8 cellular contexts compared by ENCODE assay signal in the genomic region with DNA sequence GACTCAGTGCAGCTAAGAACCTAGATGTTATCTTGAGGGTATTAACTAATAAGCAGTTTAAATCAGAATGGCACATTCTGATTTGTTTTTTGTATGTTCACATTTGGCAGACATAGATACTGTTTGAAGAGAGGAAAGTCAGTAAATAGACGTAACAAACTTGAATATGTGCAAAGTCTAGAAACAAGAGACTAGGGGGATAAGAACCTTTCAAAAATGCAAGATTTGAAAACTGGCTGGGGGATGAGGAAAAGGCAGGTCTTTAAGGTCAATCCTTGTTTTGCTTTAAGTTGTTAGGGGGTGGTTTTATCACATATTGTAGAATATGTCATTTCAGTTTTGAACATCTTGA.
DNase-seq lines count a peak whose midpoint lies in the region; ATAC-seq, FAIRE-seq and TF ChIP-seq lines count a peak whose summit lies in the region.
"Not testable (repeated sequence)": the region's sequence is repeated elsewhere in the genome, so short reads cannot be mapped to it uniquely, and the experiment has no call there.

No MANE protein-coding gene starts in this region.

- not testable (repeated sequence) for H3K79me2 ChIP-seq in GM23338 (replicated peaks; ENCODE audit: insufficient read depth); OCI-LY1 (ENCODE audit: insufficient read depth, low read length); astrocyte (ENCODE audit: insufficient read depth, low read length)

- H3K9me3 ChIP-seq in OCI-LY1 (ENCODE audit: low read length); astrocyte (ENCODE audit: insufficient read depth, low read depth, low read length); esophagus squamous epithelium; sigmoid colon; vagina: not testable (repeated sequence)

- ATAC-seq in GM23338; memory B cell (ENCODE audit: low read depth): not testable (repeated sequence)

- H3K9ac ChIP-seq in OCI-LY1 (ENCODE audit: low read length), result peak overlapping the region; percentile 81
- not testable (repeated sequence) for H3K9ac ChIP-seq in astrocyte (ENCODE audit: low read length)

- peak overlapping the region; percentile 63 for H3K4me3 ChIP-seq in GM23338
- peak overlapping the region; percentile 76 for H3K4me3 ChIP-seq in OCI-LY1 (ENCODE audit: low read depth, low read length, poor library complexity, severe bottlenecking)
- not testable (repeated sequence) for H3K4me3 ChIP-seq in astrocyte (ENCODE audit: insufficient read depth, low read depth, low read length)
- peak overlapping the region in 3 of 4 donors; percentile 37 to 60 (median 57) for H3K4me3 ChIP-seq in esophagus squamous epithelium
- H3K4me3 ChIP-seq in sigmoid colon, result peak overlapping the region in 3 of 4 donors; percentile 23 to 52 (median 44)
- H3K4me3 ChIP-seq in vagina, result peak overlapping the region; percentile 23 to 54

- intact Hi-C loops in esophagus squamous epithelium (cut with DNase I); sigmoid colon (cut with DNase I); vagina (cut with DNase I): not testable (repeated sequence)

- H3K4me3 Mint-ChIP-seq in GM23338 (peak overlapping the region; percentile 70), astrocyte (ENCODE audit: unreplicated experiment) (peak overlapping the region; percentile 84), memory B cell (peak overlapping the region; percentile 70)
- H3K4me3 Mint-ChIP-seq in activated CD4-positive, alpha-beta T cell treated with anti-CD3 and anti-CD28 coated beads, Interleukin-2, amount 10 ng/mL, durations not matched to agents 7 days and 5 days, result peak overlapping the region; percentile 20

- H3K4me2 ChIP-seq in GM23338, result peak overlapping the region; percentile 88
- H3K4me2 ChIP-seq in OCI-LY1 (ENCODE audit: low read length), result peak overlapping the region; percentile 63
- peak overlapping the region; percentile 64 for H3K4me2 ChIP-seq in astrocyte (ENCODE audit: low read length)

- H4K20me1 ChIP-seq in GM23338 (replicated peaks; ENCODE audit: insufficient read depth); OCI-LY1 (ENCODE audit: insufficient read depth, low read length); astrocyte (ENCODE audit: insufficient read depth, low read length): not testable (repeated sequence)

- H3K27ac ChIP-seq in GM23338 (ENCODE audit: low read depth); astrocyte (ENCODE audit: low read depth, low read length); esophagus squamous epithelium; sigmoid colon; vagina: not testable (repeated sequence)
- H3K27ac ChIP-seq in OCI-LY1 (ENCODE audit: low read depth, low read length, poor library complexity, severe bottlenecking), result peak overlapping the region; percentile 89

- not testable (repeated sequence) for H3K4me1 ChIP-seq in GM23338 (ENCODE audit: insufficient read depth); astrocyte (ENCODE audit: insufficient read depth, low read length); vagina
- peaks cover 20% of the 10 kb centered on the region for H3K4me1 ChIP-seq in OCI-LY1 (ENCODE audit: insufficient read depth, low read length, severe bottlenecking)
- peaks cover 0 to 19% (median 0%) of the 10 kb centered on the region in 3 donors for H3K4me1 ChIP-seq in esophagus squamous epithelium
- H3K4me1 ChIP-seq in sigmoid colon, result peaks cover 0 to 18% (median 11%) of the 10 kb centered on the region in 4 donors

- not testable (repeated sequence) for TF ChIP-seq EP300 in sigmoid colon (IDR thresholded peaks at IDR 0.05)

- WGBS in esophagus squamous epithelium, 2 donors, result 0 to 16% methylated on average over 1 of the region's 1 CpG
- 5 to 22% methylated on average over 1 of the region's 1 CpG for WGBS in sigmoid colon, 2 donors

- not testable (repeated sequence) for DNase-seq in GM23338 (ENCODE audit: low spot score); activated CD4-positive, alpha-beta T cell treated with anti-CD3 and anti-CD28 coated beads, Interleukin-2, amount 10 ng/mL, durations not matched to agents 7 days and 5 days; astrocyte (ENCODE audit: low read depth); esophagus squamous epithelium (lab: John Stamatoyannopoulos, UW); memory B cell (ENCODE audit: low spot score in 2 of 2); sigmoid colon; vagina (ENCODE audit: extremely low spot score in 2 of 2)

- H3F3A ChIP-seq in GM23338 (replicated peaks; ENCODE audit: low read depth); OCI-LY1 (ENCODE audit: insufficient read depth, low read length): not testable (repeated sequence)

- POLR2A ChIA-PET in activated CD4-positive, alpha-beta T cell treated with anti-CD3 and anti-CD28 coated beads, Interleukin-2, amount 10 ng/mL, durations not matched to agents 7 days and 5 days (lab: Charles Lee), result not testable (repeated sequence)

- H3K36me3 ChIP-seq in GM23338 (ENCODE audit: insufficient read depth); OCI-LY1 (ENCODE audit: insufficient read depth, low read length); astrocyte (ENCODE audit: insufficient read depth, low read length); esophagus squamous epithelium; sigmoid colon; vagina: not testable (repeated sequence)

- not testable (repeated sequence) for TF ChIP-seq CTCF in GM23338 (conservative IDR thresholded peaks at IDR 0.05; ENCODE audit: low read depth in 2 of 2); OCI-LY1 (IDR thresholded peaks at IDR 0.05; ENCODE audit: low read length); astrocyte (IDR thresholded peaks at IDR 0.05; ENCODE audit: insufficient read depth, low read depth, low read length); esophagus squamous epithelium (IDR thresholded peaks at IDR 0.05); sigmoid colon (IDR thresholded peaks at IDR 0.05); vagina (IDR thresholded peaks at IDR 0.05)

- TF ChIP-seq POLR2A in esophagus squamous epithelium (IDR thresholded peaks at IDR 0.05); sigmoid colon (IDR thresholded peaks at IDR 0.05); vagina (IDR thresholded peaks at IDR 0.05): not testable (repeated sequence)

- not testable (repeated sequence) for H3K27ac Mint-ChIP-seq in GM23338; activated CD4-positive, alpha-beta T cell treated with anti-CD3 and anti-CD28 coated beads, Interleukin-2, amount 10 ng/mL, durations not matched to agents 7 days and 5 days; memory B cell
- peak overlapping the region; percentile 14 for H3K27ac Mint-ChIP-seq in astrocyte (ENCODE audit: unreplicated experiment)

- peaks cover 29% of the 10 kb centered on the region for H3K27me3 Mint-ChIP-seq in GM23338 (ENCODE audit: insufficient read depth, low read depth, poor library complexity)
- peaks cover 24% of the 10 kb centered on the region for H3K27me3 Mint-ChIP-seq in activated CD4-positive, alpha-beta T cell treated with anti-CD3 and anti-CD28 coated beads, Interleukin-2, amount 10 ng/mL, durations not matched to agents 7 days and 5 days
- H3K27me3 Mint-ChIP-seq in astrocyte (ENCODE audit: low read depth, unreplicated experiment), result peaks cover 22% of the 10 kb centered on the region
- H3K27me3 Mint-ChIP-seq in memory B cell, result peaks cover 13% of the 10 kb centered on the region

- not testable (repeated sequence) for FAIRE-seq in astrocyte (lab: Jason Lieb, UNC)

- not testable (repeated sequence) for H3K4me1 Mint-ChIP-seq in GM23338; activated CD4-positive, alpha-beta T cell treated with anti-CD3 and anti-CD28 coated beads, Interleukin-2, amount 10 ng/mL, durations not matched to agents 7 days and 5 days; astrocyte (ENCODE audit: low read depth, unreplicated experiment); memory B cell

- peak overlapping the region; percentile 69; the same call in 1 of the 2 replicates for H2AFZ ChIP-seq in GM23338
- H2AFZ ChIP-seq in OCI-LY1 (ENCODE audit: low read length); astrocyte (ENCODE audit: low read depth, low read length): not testable (repeated sequence)

- not testable (repeated sequence) for H3K9me2 ChIP-seq in GM23338 (ENCODE audit: insufficient read depth); OCI-LY1 (ENCODE audit: low read depth, low read length)

- not testable (repeated sequence) for H3K9me3 Mint-ChIP-seq in GM23338; activated CD4-positive, alpha-beta T cell treated with anti-CD3 and anti-CD28 coated beads, Interleukin-2, amount 10 ng/mL, durations not matched to agents 7 days and 5 days; astrocyte (ENCODE audit: unreplicated experiment); memory B cell

- peaks cover 60% of the 10 kb centered on the region for H3K27me3 ChIP-seq in GM23338 (ENCODE audit: insufficient read depth)
- H3K27me3 ChIP-seq in OCI-LY1 (ENCODE audit: insufficient read depth, low read length); vagina: not testable (repeated sequence)
- peaks cover 12% of the 10 kb centered on the region for H3K27me3 ChIP-seq in astrocyte (ENCODE audit: insufficient read depth, low read length)
- H3K27me3 ChIP-seq in esophagus squamous epithelium, result peaks cover 0 to 48% (median 9%) of the 10 kb centered on the region in 4 donors
- peaks cover 6 to 45% (median 27%) of the 10 kb centered on the region in 3 donors for H3K27me3 ChIP-seq in sigmoid colon

- not testable (repeated sequence) for H3K36me3 Mint-ChIP-seq in GM23338 (ENCODE audit: low read depth); activated CD4-positive, alpha-beta T cell treated with anti-CD3 and anti-CD28 coated beads, Interleukin-2, amount 10 ng/mL, durations not matched to agents 7 days and 5 days (ENCODE audit: low read depth); astrocyte (ENCODE audit: low read depth, unreplicated experiment); memory B cell

- CTCF ChIA-PET in activated CD4-positive, alpha-beta T cell treated with anti-CD3 and anti-CD28 coated beads, Interleukin-2, amount 10 ng/mL, durations not matched to agents 7 days and 5 days (lab: Charles Lee), result not testable (repeated sequence)

Comparison
In these comparisons a context has a peak if more than half of its experiments do, and no peak if none do; other contexts are left out.
1. H3K4me3 Mint-ChIP-seq: peak in every context shown above with its lines; median percentile 84 in astrocyte; 70 in GM23338; 70 in memory B cell; 20 in activated CD4-positive, alpha-beta T cell treated with anti-CD3 and anti-CD28 coated beads, Interleukin-2, amount 10 ng/mL, durations not matched to agents 7 days and 5 days.